ENCODE assay signal across 5 cellular contexts in genomic region chr9:66819510-66819909, GRCh38.
DNase-seq lines count a peak whose midpoint lies in the region; ATAC-seq, FAIRE-seq and TF ChIP-seq lines count a peak whose summit lies in the region.
"Not testable (repeated sequence)": the region's sequence is repeated elsewhere in the genome, so short reads cannot be mapped to it uniquely, and the experiment has no call there.

No MANE protein-coding gene starts in this region.

- not testable (repeated sequence) for H3K9me2 ChIP-seq in PC-3 (replicated peaks; ENCODE audit: low read length)

- peak; percentile 45 for DNase-seq in PC-3
- DNase-seq in T-helper 17 cell, foreskin keratinocyte: not testable (repeated sequence)
- peak; percentile 10 for DNase-seq in bronchial epithelial cell (ENCODE audit: low read depth)
- peak; percentile 46 for DNase-seq in renal cortical epithelial cell (ENCODE audit: low read depth)

- not testable (repeated sequence) for H3K4me3 Mint-ChIP-seq in T-helper 17 cell

- not testable (repeated sequence) for H3K79me2 ChIP-seq in PC-3 (ENCODE audit: low read length)

- TF ChIP-seq CTCF in PC-3 (conservative IDR thresholded peaks at IDR 0.05; ENCODE audit: low read depth, low read length); bronchial epithelial cell (IDR thresholded peaks at IDR 0.05; ENCODE audit: insufficient read depth, low read length, severe bottlenecking); foreskin keratinocyte (conservative IDR thresholded peaks at IDR 0.05): not testable (repeated sequence)

- not testable (repeated sequence) for H3K36me3 ChIP-seq in PC-3 (ENCODE audit: low read depth, low read length); bronchial epithelial cell (ENCODE audit: control insufficient read depth, insufficient read depth, low read length)

- not testable (repeated sequence) for H3K4me2 ChIP-seq in PC-3 (ENCODE audit: low read length)

- H3K27me3 Mint-ChIP-seq in T-helper 17 cell = not testable (repeated sequence)

- not testable (repeated sequence) for H3K36me3 Mint-ChIP-seq in T-helper 17 cell (ENCODE audit: low read depth)

- H2AFZ ChIP-seq in PC-3 (ENCODE audit: low read length) = not testable (repeated sequence)

- POLR2A ChIA-PET in PC-3 (lab: Charles Lee; ENCODE audit: unreplicated experiment) = not testable (repeated sequence)

- not testable (repeated sequence) for H3K4me1 ChIP-seq in PC-3 (ENCODE audit: insufficient read depth, low read length); foreskin keratinocyte

- H3K9me3 ChIP-seq in PC-3 (ENCODE audit: low read length); T-helper 17 cell (ENCODE audit: control insufficient read depth, low read length, poor library complexity, severe bottlenecking): not testable (repeated sequence)

- H4K20me1 ChIP-seq in PC-3 (ENCODE audit: low read length) = not testable (repeated sequence)

- BruUV-seq in PC-3 (replicated peaks; lab: Mats Ljungman, UMichigan) = not testable (repeated sequence)

- not testable (repeated sequence) for H3K9ac ChIP-seq in PC-3 (ENCODE audit: low read length)

- H3K27me3 ChIP-seq in PC-3 (ENCODE audit: low read length); bronchial epithelial cell (ENCODE audit: control insufficient read depth, insufficient read depth, low read length); foreskin keratinocyte: not testable (repeated sequence)

- not testable (repeated sequence) for H3K27ac Mint-ChIP-seq in T-helper 17 cell

- H3K4me1 Mint-ChIP-seq in T-helper 17 cell = not testable (repeated sequence)

- H3F3A ChIP-seq in PC-3 (ENCODE audit: low read length, unreplicated experiment) = not testable (repeated sequence)

- ATAC-seq in PC-3 = peak; percentile 100
- ATAC-seq in T-helper 17 cell = peak; percentile 30
- peak; percentile 76 for ATAC-seq in foreskin keratinocyte

- not testable (repeated sequence) for H3K4me3 ChIP-seq in PC-3 (ENCODE audit: low read length); bronchial epithelial cell (ENCODE audit: low read depth, low read length)

- FAIRE-seq in bronchial epithelial cell (lab: Jason Lieb, UNC) = not testable (repeated sequence)

- H3K27ac ChIP-seq in PC-3 (ENCODE audit: low read length); foreskin keratinocyte: not testable (repeated sequence)

- intact Hi-C loops in PC-3 (cut with micrococcal nuclease) = not testable (repeated sequence)

- CTCF ChIA-PET in PC-3 (lab: Charles Lee) = not testable (repeated sequence)

Comparison
In these comparisons a context has a peak if more than half of its experiments do, and no peak if none do; other contexts are left out.
1. ATAC-seq: peak in every context shown above with its lines; median percentile 100 in PC-3; 76 in foreskin keratinocyte; 30 in T-helper 17 cell.